ENCODE assay signal across 9 cellular contexts in the genomic region with DNA sequence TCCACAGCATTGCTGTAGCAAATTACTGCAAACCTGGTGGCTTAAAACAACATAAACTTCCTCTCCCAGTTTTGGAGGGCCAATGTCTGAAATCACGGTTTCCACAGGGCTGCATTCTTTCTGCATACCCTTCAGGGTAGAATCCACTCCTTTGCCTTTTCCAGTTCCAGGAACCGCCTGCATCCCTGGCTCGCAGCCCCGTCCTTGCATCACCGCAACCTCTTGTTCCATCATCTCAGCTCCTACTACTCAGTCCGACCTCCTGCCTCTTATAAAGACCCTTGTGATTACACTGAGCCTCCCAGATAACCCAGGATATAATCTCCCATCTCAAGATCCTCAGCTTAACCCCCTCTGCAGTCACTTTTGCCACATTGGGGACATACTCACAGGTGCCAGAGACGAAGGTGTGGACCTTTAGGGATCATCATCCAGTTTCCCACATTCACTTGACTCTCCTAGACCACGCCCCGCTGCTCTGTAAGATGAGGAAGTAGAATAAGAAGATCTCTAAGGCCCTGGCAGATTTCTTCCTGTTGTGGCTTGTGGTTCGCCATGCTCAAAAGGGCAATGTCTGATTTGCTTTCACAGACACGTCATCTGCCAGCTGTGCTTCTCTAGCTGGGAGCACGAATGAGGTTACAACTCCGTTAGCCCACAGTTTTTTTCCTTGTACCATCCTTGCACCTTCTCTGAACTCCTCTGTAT.
A peak's percentile ranks its signal among the peaks of the same experiment; 100 is the strongest.
DNase-seq lines count a peak whose midpoint lies in the region; ATAC-seq and TF ChIP-seq lines count a peak whose summit lies in the region.
"Had no signal": no experiment of that assay in that cellular context is flagged by ENCODE, and none has a peak within 500 bp of the region (broad histone marks: within the 10 kb centered on the region; RNA-seq: fewer than 3 reads in every experiment).

No MANE protein-coding gene starts in this region.

- ATAC-seq in GM19035 (IDR thresholded peaks at IDR 0.05; ENCODE audit: unreplicated experiment) = peak; percentile 52
- peak; percentile 90 for ATAC-seq in HG03571 (IDR thresholded peaks at IDR 0.05; ENCODE audit: unreplicated experiment)
- no peak for ATAC-seq in HG02571 (IDR thresholded peaks at IDR 0.05; ENCODE audit: unreplicated experiment)

- H2AK5ac ChIP-seq in H9 (ENCODE audit: insufficient read length, low read length) = no peak overlapping the region

- no peak overlapping the region for H3K23ac ChIP-seq in H9 (ENCODE audit: insufficient read length, low read depth, low read length)

- no peak overlapping the region; the same call in 1 of the 2 replicates for H3K14ac ChIP-seq in H9 (ENCODE audit: insufficient read depth, low read length)

- peaks cover 17% of the 10 kb centered on the region for H3K27me3 Mint-ChIP-seq in H9 (ENCODE audit: low read depth)

- no peak overlapping the region for H3K4ac ChIP-seq in H9 (ENCODE audit: low read depth, low read length)

- no peaks in the 10 kb centered on the region for H3K23me2 ChIP-seq in H9 (ENCODE audit: insufficient read length, low read depth, low read length, poor library complexity, severe bottlenecking)

- H2BK12ac ChIP-seq in H9 (ENCODE audit: insufficient read length, low read depth, low read length) = no peak overlapping the region

- H3K4me1 Mint-ChIP-seq in H9 = peaks cover 0 to 2% of the 10 kb centered on the region in 2 experiments; a peak in 2 of 4 replicates

- H4K20me1 ChIP-seq in H9 (ENCODE audit: control insufficient read depth, insufficient read depth, insufficient read length) = no peaks in the 10 kb centered on the region

- H2AFZ ChIP-seq in H9 (ENCODE audit: low read length) = no peak overlapping the region

- H3K27ac Mint-ChIP-seq in H9 = no peak overlapping the region

- no peak overlapping the region for H3T11ph ChIP-seq in H9 (ENCODE audit: low read length)

- no CpG with 5 or more reads among the region's 13 CpGs for WGBS in H9 (ENCODE audit: extremely low coverage, insufficient read length, low lambda C conversion rate)

- H3K9ac ChIP-seq in H9 (ENCODE audit: extremely low read depth, insufficient read length, low read length) = no peak overlapping the region

- H2BK15ac ChIP-seq in H9 (ENCODE audit: low read depth, low read length) = no peak overlapping the region

- H3K4me2 ChIP-seq in H9 (ENCODE audit: insufficient read depth, insufficient read length, low read length) = no peak overlapping the region

- no peaks in the 10 kb centered on the region for H3K9me3 ChIP-seq in H9 (ENCODE audit: control insufficient read depth, low read depth, low read length)

- H3K4me1 ChIP-seq in H9 (ENCODE audit: insufficient read depth, low read length) = peaks cover under 1% of the 10 kb centered on the region; the same call in 1 of the 2 replicates

- H3K36me3 Mint-ChIP-seq in H9 (ENCODE audit: insufficient read depth in 1 of 3, low read depth in 3 of 3) = no peaks in the 10 kb centered on the region; a peak in 1 of 7 replicates

- H3K27me3 ChIP-seq in H9 (ENCODE audit: insufficient read depth, low read length) = no peaks in the 10 kb centered on the region

- H2BK5ac ChIP-seq in H9 (ENCODE audit: insufficient read length, low read length) = no peak overlapping the region

- H4K8ac ChIP-seq in H9 (replicated peaks; ENCODE audit: insufficient read length, low read depth, low read length) = no peak overlapping the region

- no peaks in the 10 kb centered on the region for H3K79me1 ChIP-seq in H9 (ENCODE audit: insufficient read depth, low read depth, low read length, poor library complexity, severe bottlenecking)

- peak; percentile 27 to 44 for DNase-seq in activated CD4-positive, alpha-beta T cell treated with anti-CD3 and anti-CD28 coated beads, Interleukin-2, amount 50 U/mL, for 48 hours
- DNase-seq in iris pigment epithelial cell (ENCODE audit: low read depth) = peak; percentile 30
- DNase-seq in NCI-H69 (lab: John Stamatoyannopoulos, UW) = no peak
- DNase-seq in NCI-H526 (lab: John Stamatoyannopoulos, UW) = no peak
- DNase-seq in H9 = no peak

- peaks cover 0 to 2% of the 10 kb centered on the region in 2 experiments; a peak in 1 of 5 replicates for H3K9me3 Mint-ChIP-seq in H9

- TF ChIP-seq CTCF in H9 (conservative IDR thresholded peaks at IDR 0.05) = no peak

- H2BK20ac ChIP-seq in H9 (ENCODE audit: low read depth, low read length, poor library complexity, severe bottlenecking) = no peak overlapping the region

- no peak overlapping the region for H3K27ac ChIP-seq in H9 (ENCODE audit: insufficient read length, low read depth, low read length)
- H3K27ac ChIP-seq: epithelial cell of prostate had no signal

- no peaks in the 10 kb centered on the region for H3K79me2 ChIP-seq in H9 (ENCODE audit: insufficient read depth, low read length)

- no peak overlapping the region for H4K5ac ChIP-seq in H9 (ENCODE audit: insufficient read length, low read depth, low read length)

- H2BK120ac ChIP-seq in H9 (ENCODE audit: low read depth, low read length, poor library complexity, severe bottlenecking) = no peak overlapping the region

- H3K18ac ChIP-seq in H9 (ENCODE audit: insufficient read length, low read depth, low read length) = no peak overlapping the region

- H4K91ac ChIP-seq in H9 (ENCODE audit: insufficient read length, low read depth, low read length) = no peak overlapping the region

- H3K56ac ChIP-seq in H9 (ENCODE audit: insufficient read length, low read depth, low read length) = no peak overlapping the region

- H3K4me3 Mint-ChIP-seq in H9 = no peak overlapping the region

Comparison
In these comparisons a context has a peak if more than half of its experiments do, and no peak if none do; other contexts are left out.
1. DNase-seq: peak in activated CD4-positive, alpha-beta T cell treated with anti-CD3 and anti-CD28 coated beads, Interleukin-2, amount 50 U/mL, for 48 hours (2 of 2) and iris pigment epithelial cell (single experiment); none in NCI-H69 (single experiment), NCI-H526 (0 of 2) and H9 (single experiment).